8 cellular contexts compared by ENCODE assay signal in genomic region chr20:35771689-35772562, GRCh38. TPM values are rescaled to one million over a fixed set of nuclear protein-coding genes. Genes with fewer than 3 reads are reported as not detected.
DNase-seq lines count a peak whose midpoint lies in the region; ATAC-seq and TF ChIP-seq lines count a peak whose summit lies in the region.

TSS of gene PHF20 (plus strand) at chr20:35772015. CDS start at chr20:35801523, 29,508 bp downstream.

- WGBS in suprapubic skin: 7% methylated on average over 27 of the region's 87 CpGs

- no peaks in the 10 kb centered on the region for H3K9me3 ChIP-seq in suprapubic skin

- TF ChIP-seq CTCF in GM10248 (IDR thresholded peaks at IDR 0.05; ENCODE audit: control extremely low read depth, extremely low read depth, low read depth, missing control alignments): no peak
- TF ChIP-seq CTCF in suprapubic skin (IDR thresholded peaks at IDR 0.05): peak in 1 of 2 donors; percentile 8

- peak within 1 kb of the TSS; percentile 93 for H3K27ac Mint-ChIP-seq in activated naive CD4-positive, alpha-beta T cell treated with anti-CD3 and anti-CD28 coated beads, Interleukin-2, amount 50 U/mL, for 24 hours

- peak; percentile 92 for TF ChIP-seq EP300 in suprapubic skin (IDR thresholded peaks at IDR 0.05)

- peaks cover 68% of the 10 kb centered on the region for H3K4me1 ChIP-seq in suprapubic skin

- H3K4me3 ChIP-seq in suprapubic skin: peak within 1 kb of the TSS; percentile 78

- peak within 1 kb of the TSS; percentile 91 for H3K27ac ChIP-seq in suprapubic skin

- peak; percentile 86 for ATAC-seq in HG02610 (IDR thresholded peaks at IDR 0.05; ENCODE audit: unreplicated experiment)
- ATAC-seq in SK-N-SH treated with all-trans-retinoic acid at 6 μM for 48 hours: peak; percentile 92

- DNase-seq in GM10248 (ENCODE audit: extremely low spot score) (peak; percentile 96), NCI-H1092 treated with DMSO at 0.1 percent for 48 hours (lab: John Stamatoyannopoulos, UW) (peak; percentile 89), globus pallidus (ENCODE audit: low spot score) (peak; percentile 97), occipital lobe (lab: John Stamatoyannopoulos, UW) (peak; percentile 96), suprapubic skin (ENCODE audit: low spot score in 2 of 2) (peak; percentile 100)

- peak within 1 kb of the TSS; percentile 90 for H3K4me3 Mint-ChIP-seq in activated naive CD4-positive, alpha-beta T cell treated with anti-CD3 and anti-CD28 coated beads, Interleukin-2, amount 50 U/mL, for 24 hours

- TF ChIP-seq POLR2A in suprapubic skin (IDR thresholded peaks at IDR 0.05): peak; percentile 90 to 95

- peaks cover 74% of the 10 kb centered on the region for H3K4me1 Mint-ChIP-seq in activated naive CD4-positive, alpha-beta T cell treated with anti-CD3 and anti-CD28 coated beads, Interleukin-2, amount 50 U/mL, for 24 hours

- H3K36me3 ChIP-seq in suprapubic skin: peaks cover 7% of the 10 kb centered on the region

- POLR2A ChIA-PET in GM10248 (lab: Yijun Ruan, JAX): interaction anchor here (0.6 to 2.5 kb wide), 5 partner anchors 10 to 44 kb away, joined by 3 to 21 read pairs (median 4); partner anchors contain the start of gene RBM39

- H3K27me3 Mint-ChIP-seq in activated naive CD4-positive, alpha-beta T cell treated with anti-CD3 and anti-CD28 coated beads, Interleukin-2, amount 50 U/mL, for 24 hours: no peaks in the 10 kb centered on the region

- H3K9me3 Mint-ChIP-seq in activated naive CD4-positive, alpha-beta T cell treated with anti-CD3 and anti-CD28 coated beads, Interleukin-2, amount 50 U/mL, for 24 hours: peaks cover 7% of the 10 kb centered on the region

- peaks cover 16% of the 10 kb centered on the region for H3K36me3 Mint-ChIP-seq in activated naive CD4-positive, alpha-beta T cell treated with anti-CD3 and anti-CD28 coated beads, Interleukin-2, amount 50 U/mL, for 24 hours

- no peaks in the 10 kb centered on the region for H3K27me3 ChIP-seq in suprapubic skin

- CTCF ChIA-PET in GM10248 (lab: Yijun Ruan, JAX): interaction anchor here (0.9 to 3.7 kb wide), 5 partner anchors 10 to 28 kb away, joined by 3 to 27 read pairs (median 4); partner anchors contain the start of gene RBM39

TF ChIP-seq in SK-N-SH treated with all-trans-retinoic acid at 6 μM for 48 hours, 23 proteins besides CTCF, POLR2A, EP300 and RAD21:
- 0 out of 2 replicates have a peak, but pooled peaks have one; percentile 26 for TF ChIP-seq ZC3H10 (CRISPR knock-in tag; IDR thresholded peaks at IDR 0.05)
- no peak for TF ChIP-seq ZNF8 (CRISPR knock-in tag; IDR thresholded peaks at IDR 0.05)

RNA-seq across cellular contexts. Expression of gene PHF20, which starts in this region (rescaled TPM):
- total RNA-seq in occipital lobe (46.3 TPM), suprapubic skin (10 to 100 TPM; 44.2 to 60.6 (median 47.3) TPM)

Comparison
In these comparisons a context has a peak if more than half of its experiments do, and no peak if none do; other contexts are left out.
1. Peak in every context shown above with its lines: DNase-seq, ATAC-seq, H3K4me3 ChIP-seq and H3K27ac ChIP-seq.